9 cellular contexts compared by ENCODE assay signal in genomic region chr7:43983736-43984135, GRCh38. TPM values are rescaled to one million over a fixed set of nuclear protein-coding genes. Genes with fewer than 3 reads are reported as not detected.
"Had no signal": no experiment of that assay in that cellular context is flagged by ENCODE, and none has a peak within 500 bp of the region (broad histone marks: within the 10 kb centered on the region; RNA-seq: fewer than 3 reads in every experiment).

No MANE protein-coding gene starts in this region.

RNA-seq across cellular contexts. Expression of gene SPDYE1, which starts 14.0 kb away (rescaled TPM):
- total RNA-seq: activated CD8-positive, alpha-beta T cell treated with anti-CD3 and anti-CD28 coated beads, Interleukin-2, amount 10 ng/mL, durations not matched to agents 7 days and 5 days; activated T-helper 2 cell treated with anti-CD3 and anti-CD28 coated beads, Interferon-gamma antibody, Interleukin-2, Interleukin-4, amounts not matched to agents 10 μg/mL and 5 μg/mL and 100 μg/mL, durations not matched to agents 14 hours and 24 hours and 36 hours; ascending aorta; body of pancreas; bronchial epithelial cell; RPMI7951; SJCRH30; T-helper 1 cell treated with Interleukin-12 subunit alpha and Interleukin-12 subunit beta and Interleukin-4 antibody, amounts not matched to agents 30 ng/mL and 1 ng/mL, for 36 hours; T-helper 2 cell treated with Interferon-gamma antibody and Interleukin-4, amounts not matched to agents 100 ng/mL and 5 ng/mL, for 36 hours had no signal
